ENCODE assay signal across 4 cellular contexts in the genomic region with DNA sequence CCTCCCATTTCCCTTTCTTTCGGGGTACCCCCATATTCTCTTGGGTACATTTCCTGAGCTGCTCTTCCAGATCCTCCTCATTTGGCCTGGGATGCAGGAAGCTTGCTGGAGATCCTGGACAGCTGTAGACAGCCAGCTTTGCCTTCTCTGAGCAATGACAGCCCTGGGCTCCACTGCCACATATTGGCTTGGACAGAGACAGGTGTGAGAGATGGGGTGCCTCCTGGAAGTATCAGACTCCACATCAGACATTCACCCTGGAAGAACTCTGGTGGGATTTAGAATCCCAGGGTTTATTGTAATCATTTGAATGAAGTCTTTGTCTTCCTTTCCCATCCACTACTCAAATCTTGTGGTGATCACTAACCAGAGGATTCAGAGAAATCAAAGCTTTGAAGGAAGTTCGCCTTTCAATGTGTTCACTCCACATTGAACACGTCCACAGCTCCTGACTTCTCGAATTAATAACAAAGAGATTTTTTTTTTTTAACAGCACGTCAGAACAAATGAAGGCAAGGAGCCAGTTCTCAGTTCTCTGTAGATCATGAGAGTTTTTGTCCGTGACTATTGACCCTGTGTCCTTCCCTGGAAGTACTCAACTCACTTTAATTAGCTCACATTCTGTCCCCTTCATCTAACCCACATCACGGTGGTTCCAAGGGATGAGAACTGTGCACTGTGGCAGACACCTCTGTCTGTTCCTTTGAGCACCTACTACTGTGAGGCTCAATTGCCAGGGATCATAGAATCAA.
"Had no signal": no experiment of that assay in that cellular context is flagged by ENCODE, and none has a peak within 500 bp of the region (broad histone marks: within the 10 kb centered on the region; RNA-seq: fewer than 3 reads in every experiment).

No MANE protein-coding gene starts in this region.

- H3K4me3 ChIP-seq: GM23338 had no signal

- DNase-seq: H9, HCEC 1CT, KBM-7 had no signal

- ATAC-seq: GM23338 had no signal
